ENCODE assay signal across 24 cellular contexts in genomic region chr22:44931766-44932165, GRCh38.
"Had no signal": no experiment of that assay in that cellular context is flagged by ENCODE, and none has a peak within 500 bp of the region (broad histone marks: within the 10 kb centered on the region; RNA-seq: fewer than 3 reads in every experiment).

No MANE protein-coding gene starts in this region.

- H3K9me3 ChIP-seq: MG63 had no signal

- DNase-seq: activated CD4-positive, alpha-beta memory T cell treated with anti-CD3 and anti-CD28 coated beads for 36 hours; activated CD4-positive, alpha-beta T cell treated with anti-CD3 and anti-CD28 coated beads, Interleukin-2, amount 10 ng/mL, durations not matched to agents 7 days and 5 days; activated CD4-positive, CD25-positive, alpha-beta regulatory T cell; activated CD8-positive, alpha-beta memory T cell treated with anti-CD3 and anti-CD28 coated beads for 24 hours; activated gamma-delta T cell treated with Interleukin-2 at 50 U/mL for 16 hours; activated naive CD4-positive, alpha-beta T cell treated with anti-CD3 and anti-CD28 coated beads, Interleukin-2, amount 10 ng/mL, durations not matched to agents 7 days and 5 days; activated naive CD8-positive, alpha-beta T cell treated with anti-CD3 and anti-CD28 coated beads for 36 hours; activated T-cell treated with anti-CD3 and anti-CD28 coated beads, Interleukin-2, amount 50 U/mL, for 48 hours; MG63; MV-4-11; NCI-H1092 treated with DMSO at 0.1 percent for 48 hours; NCI-H1417 treated with DMSO at 0.1 percent for 48 hours; NCI-H1694; NCI-H2029 treated with DMSO at 0.1 percent for 48 hours; NCI-H510A treated with DMSO at 0.1 percent for 48 hours; NCI-H69; NK-92 treated with Interleukin-12 subunit alpha and Interleukin-12 subunit beta, amount 100 ng/mL, for 24 hours; OCI-M1; SHP77 treated with DMSO at 0.1 percent for 48 hours; T-helper 1 cell had no signal

- H3K27me3 Mint-ChIP-seq: activated CD4-positive, alpha-beta T cell treated with anti-CD3 and anti-CD28 coated beads, Interleukin-2, amount 10 ng/mL, durations not matched to agents 7 days and 5 days; activated naive CD4-positive, alpha-beta T cell treated with anti-CD3 and anti-CD28 coated beads, Interleukin-2, amount 10 ng/mL, durations not matched to agents 7 days and 5 days; activated naive CD8-positive, alpha-beta T cell treated with anti-CD3 and anti-CD28 coated beads for 36 hours had no signal

- H3K4me3 Mint-ChIP-seq: activated CD4-positive, alpha-beta memory T cell treated with anti-CD3 and anti-CD28 coated beads for 36 hours; activated CD4-positive, alpha-beta T cell treated with anti-CD3 and anti-CD28 coated beads, Interleukin-2, amount 10 ng/mL, durations not matched to agents 7 days and 5 days; activated naive CD4-positive, alpha-beta T cell treated with anti-CD3 and anti-CD28 coated beads, Interleukin-2, amount 10 ng/mL, durations not matched to agents 7 days and 5 days; activated naive CD8-positive, alpha-beta T cell treated with anti-CD3 and anti-CD28 coated beads for 36 hours had no signal

- ATAC-seq: Panc1 had no signal

- H3K9me3 Mint-ChIP-seq: activated CD4-positive, alpha-beta memory T cell treated with anti-CD3 and anti-CD28 coated beads for 36 hours; activated CD4-positive, alpha-beta T cell treated with anti-CD3 and anti-CD28 coated beads, Interleukin-2, amount 10 ng/mL, durations not matched to agents 7 days and 5 days; activated naive CD4-positive, alpha-beta T cell treated with anti-CD3 and anti-CD28 coated beads, Interleukin-2, amount 10 ng/mL, durations not matched to agents 7 days and 5 days; activated naive CD8-positive, alpha-beta T cell treated with anti-CD3 and anti-CD28 coated beads for 36 hours; activated T-helper 2 cell treated with anti-CD3 and anti-CD28 coated beads, Interferon-gamma antibody, Interleukin-2, Interleukin-4, amounts not matched to agents 10 μg/mL and 5 μg/mL and 100 μg/mL, durations not matched to agents 14 hours and 24 hours and 36 hours had no signal

- H3K36me3 ChIP-seq: MG63 had no signal

- H3K27ac Mint-ChIP-seq: activated CD4-positive, alpha-beta memory T cell treated with anti-CD3 and anti-CD28 coated beads for 36 hours; activated CD4-positive, alpha-beta T cell treated with anti-CD3 and anti-CD28 coated beads, Interleukin-2, amount 10 ng/mL, durations not matched to agents 7 days and 5 days; activated naive CD4-positive, alpha-beta T cell treated with anti-CD3 and anti-CD28 coated beads, Interleukin-2, amount 10 ng/mL, durations not matched to agents 7 days and 5 days; activated naive CD8-positive, alpha-beta T cell treated with anti-CD3 and anti-CD28 coated beads for 36 hours; activated T-helper 2 cell treated with anti-CD3 and anti-CD28 coated beads, Interferon-gamma antibody, Interleukin-2, Interleukin-4, amounts not matched to agents 10 μg/mL and 5 μg/mL and 100 μg/mL, durations not matched to agents 14 hours and 24 hours and 36 hours had no signal

- H3K4me3 ChIP-seq: MG63 had no signal

- H3K36me3 Mint-ChIP-seq: activated CD4-positive, alpha-beta memory T cell treated with anti-CD3 and anti-CD28 coated beads for 36 hours; activated naive CD4-positive, alpha-beta T cell treated with anti-CD3 and anti-CD28 coated beads, Interleukin-2, amount 10 ng/mL, durations not matched to agents 7 days and 5 days; activated naive CD8-positive, alpha-beta T cell treated with anti-CD3 and anti-CD28 coated beads for 36 hours had no signal

- H3K4me1 Mint-ChIP-seq: activated CD4-positive, alpha-beta T cell treated with anti-CD3 and anti-CD28 coated beads, Interleukin-2, amount 10 ng/mL, durations not matched to agents 7 days and 5 days; activated naive CD4-positive, alpha-beta T cell treated with anti-CD3 and anti-CD28 coated beads, Interleukin-2, amount 10 ng/mL, durations not matched to agents 7 days and 5 days; activated naive CD8-positive, alpha-beta T cell treated with anti-CD3 and anti-CD28 coated beads for 36 hours had no signal

- H3K27ac ChIP-seq: RWPE1, VCaP had no signal

- H3K27me3 ChIP-seq: MG63 had no signal
